Comparison of ENCODE assay signal across 8 cellular contexts in genomic region chr2:158456309-158457066, GRCh38. TPM values are rescaled to one million over a fixed set of nuclear protein-coding genes. Genes with fewer than 3 reads are reported as not detected.
DNase-seq lines count a peak whose midpoint lies in the region; ATAC-seq and TF ChIP-seq lines count a peak whose summit lies in the region.

Gene CCDC148, minus strand, starts transcription at chr2:158456753. Its CDS starts 314 bp downstream, at chr2:158456439.
Gene PKP4, plus strand, starts transcription at chr2:158456952. Its CDS starts 76,233 bp downstream, at chr2:158533185.

- H3K4me1 ChIP-seq in ACC112 (ENCODE audit: control insufficient read depth, insufficient read depth, low read length, unreplicated experiment) (peaks cover 34% of the 10 kb centered on the region), breast epithelium (peaks cover 0 to 4% of the 10 kb centered on the region in 2 donors), iPS-20b (ENCODE audit: insufficient read depth, low read length) (peaks cover 17% of the 10 kb centered on the region), skeletal muscle tissue (ENCODE audit: control insufficient read depth in 3 of 3, insufficient read depth in 3 of 3, low read length in 3 of 3) (peaks cover 13 to 15% (median 14%) of the 10 kb centered on the region in 3 donors)

- H2AFZ ChIP-seq in ACC112 (ENCODE audit: low read length, unreplicated experiment), result peak within 1 kb of the TSS; percentile 25

- H3K9ac ChIP-seq in iPS-20b (ENCODE audit: low read depth, low read length), result peak within 1 kb of the TSS; percentile 77
- H3K9ac ChIP-seq in skeletal muscle tissue (ENCODE audit: low read depth in 1 of 3, low read length in 3 of 3), result peak within 1 kb of the TSS; percentile 73 to 85 (median 85)

- 0 out of 2 replicates have a peak, but pooled peaks have one; percentile 7 for TF ChIP-seq CTCF in WERI-Rb-1 (IDR thresholded peaks at IDR 0.05; ENCODE audit: low read depth, low read length)
- TF ChIP-seq CTCF in breast epithelium (IDR thresholded peaks at IDR 0.05), result peak; percentile 37 to 59 (median 44)

- intact Hi-C loops in breast epithelium (cut with DNase I; ENCODE audit: low total_unique reads), result no loop called here

- DNase-seq in NCI-H2171 treated with DMSO at 0.1 percent for 48 hours (lab: John Stamatoyannopoulos, UW) (peak; percentile 95), WERI-Rb-1 (peak; percentile 93), breast epithelium (ENCODE audit: low spot score in 2 of 2) (peak; percentile 88 to 94)

- peak; percentile 18 for TF ChIP-seq POLR2A in breast epithelium (IDR thresholded peaks at IDR 0.05)

- H3K36me3 ChIP-seq in ACC112 (ENCODE audit: insufficient read depth, low read length) (no peaks in the 10 kb centered on the region), WERI-Rb-1 (peaks cover 5% of the 10 kb centered on the region), breast epithelium (no peaks in the 10 kb centered on the region), iPS-20b (ENCODE audit: insufficient read depth, low read depth, low read length) (no peaks in the 10 kb centered on the region), skeletal muscle tissue (ENCODE audit: control insufficient read depth in 3 of 3, insufficient read depth in 3 of 3, low read length in 3 of 3) (no peaks in the 10 kb centered on the region)

- H3K9me3 ChIP-seq in WERI-Rb-1 (ENCODE audit: severe bottlenecking) (no peaks in the 10 kb centered on the region), breast epithelium (no peaks in the 10 kb centered on the region), iPS-20b (ENCODE audit: insufficient read depth, low read depth, low read length) (no peaks in the 10 kb centered on the region), skeletal muscle tissue (ENCODE audit: control insufficient read depth in 3 of 3, low read length in 3 of 3) (no peaks in the 10 kb centered on the region)

- H3K27me3 ChIP-seq in ACC112 (ENCODE audit: insufficient read depth, low read length) (no peaks in the 10 kb centered on the region), WERI-Rb-1 (ENCODE audit: insufficient read depth, low read depth, severe bottlenecking) (no peaks in the 10 kb centered on the region), breast epithelium (no peaks in the 10 kb centered on the region), iPS-20b (ENCODE audit: insufficient read depth, low read length) (no peaks in the 10 kb centered on the region), skeletal muscle tissue (ENCODE audit: control insufficient read depth in 3 of 3, insufficient read depth in 3 of 3, low read length in 3 of 3) (no peaks in the 10 kb centered on the region)

- peak within 1 kb of the TSS; percentile 14 for H3K27ac ChIP-seq in ACC112 (ENCODE audit: low read depth, low read length)
- peak within 1 kb of the TSS; percentile 91 for H3K27ac ChIP-seq in WERI-Rb-1
- H3K27ac ChIP-seq in breast epithelium, result peak within 1 kb of the TSS; percentile 93 to 99
- peak within 1 kb of the TSS; percentile 59 for H3K27ac ChIP-seq in iPS-20b (ENCODE audit: low read length)
- H3K27ac ChIP-seq in skeletal muscle tissue (ENCODE audit: low read depth, low read length), result peak within 1 kb of the TSS; percentile 86

- H3K4me3 ChIP-seq in ACC112 (ENCODE audit: low read depth, low read length) (peak within 1 kb of the TSS; percentile 88), WERI-Rb-1 (ENCODE audit: low read depth, low read length) (peak within 1 kb of the TSS; percentile 77), breast epithelium (peak within 1 kb of the TSS; percentile 82 to 97 (median 91)), iPS-20b (ENCODE audit: low read length) (peak within 1 kb of the TSS; percentile 90), skeletal muscle tissue (ENCODE audit: low read length in 3 of 3) (peak within 1 kb of the TSS; percentile 79 to 84 (median 83))

- ATAC-seq in GM18868 (IDR thresholded peaks at IDR 0.05; ENCODE audit: unreplicated experiment), result peak; percentile 93
- peak; percentile 90 for ATAC-seq in HG03103 (IDR thresholded peaks at IDR 0.05; ENCODE audit: low read depth, unreplicated experiment)

- H3K79me2 ChIP-seq in ACC112 (ENCODE audit: control insufficient read depth, insufficient read depth, low read length, unreplicated experiment), result peaks cover 34% of the 10 kb centered on the region

RNA-seq across cellular contexts. Expression of gene CCDC148, which starts in this region (rescaled TPM):
- total RNA-seq in breast epithelium, result 1 to 10 TPM; 1.4 to 9.8 (median 4.6) TPM
- total RNA-seq in skeletal muscle tissue, result 0.52 TPM

RNA-seq across cellular contexts. Expression of gene PKP4, which starts in this region (rescaled TPM):
- 100 to 1,000 TPM in 2 of 3 donors, 10 to 100 TPM in 1; 62.1 to 138 (median 121) TPM for total RNA-seq in breast epithelium
- total RNA-seq in skeletal muscle tissue, result 26.1 TPM

Comparison
In these comparisons a context has a peak if more than half of its experiments do, and no peak if none do; other contexts are left out.
1. Peak in every context shown above with its lines: DNase-seq, ATAC-seq, H3K4me3 ChIP-seq and H3K27ac ChIP-seq.
2. H3K27ac ChIP-seq: peak in every context shown above with its lines; median percentile 96 in breast epithelium; 91 in WERI-Rb-1; 86 in skeletal muscle tissue; 59 in iPS-20b; 14 in ACC112.